In the genomic region with DNA sequence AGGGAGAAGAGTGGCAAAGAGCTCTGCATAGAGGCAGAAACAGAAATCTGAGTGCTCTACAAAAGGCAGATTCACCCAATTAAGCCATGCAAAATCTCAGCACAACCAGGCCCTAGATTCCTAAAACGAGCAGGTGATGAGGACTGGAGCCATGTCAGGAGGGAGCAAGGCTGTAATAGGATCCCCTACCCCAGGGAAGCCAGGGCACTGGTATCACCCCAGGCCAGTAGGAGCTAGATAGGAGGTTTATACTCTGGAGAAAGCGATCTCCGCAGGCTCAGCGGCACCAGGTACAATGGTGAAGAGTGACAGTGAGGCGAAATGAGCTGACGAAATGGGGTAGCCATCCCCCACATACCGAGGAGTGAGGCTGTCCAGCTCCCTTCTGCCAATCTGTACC, we compare ENCODE assay signal across 19 cellular contexts.
DNase-seq lines count a peak whose midpoint lies in the region; ATAC-seq and TF ChIP-seq lines count a peak whose summit lies in the region.
"Had no signal": no experiment of that assay in that cellular context is flagged by ENCODE, and none has a peak within 500 bp of the region (broad histone marks: within the 10 kb centered on the region; RNA-seq: fewer than 3 reads in every experiment).

No MANE protein-coding gene starts in this region.

- TF ChIP-seq POLR2A in gastrocnemius medialis (IDR thresholded peaks at IDR 0.05): no peak

- H3K27me3 ChIP-seq in H7 (ENCODE audit: control insufficient read depth, insufficient read depth, low read length) (no peaks in the 10 kb centered on the region), gastrocnemius medialis (no peaks in the 10 kb centered on the region)
- H3K27me3 ChIP-seq: SJSA1 had no signal

- intact Hi-C loops in gastrocnemius medialis (cut with DNase I; ENCODE audit: low total_unique reads): no loop called here
- intact Hi-C loops in sciatic nerve (cut with DNase I): no loop called here

- POLR2A ChIA-PET in WTC11 (lab: Charles Lee): no interaction called here

- peak overlapping the region; percentile 92 for H3K27ac Mint-ChIP-seq in WTC11
- H3K27ac Mint-ChIP-seq: B cell had no signal

- peak overlapping the region; percentile 37; the same call in 1 of the 2 replicates for H3K4me3 Mint-ChIP-seq in WTC11
- H3K4me3 Mint-ChIP-seq: B cell had no signal

- H3K4me1 ChIP-seq in gastrocnemius medialis: peaks cover 16 to 20% of the 10 kb centered on the region in 2 donors

- H3K4me3 ChIP-seq in H7 (ENCODE audit: insufficient read depth, low read depth, low read length): no peak overlapping the region
- H3K4me3 ChIP-seq in gastrocnemius medialis: no peak overlapping the region
- H3K4me3 ChIP-seq: GM23248, SJSA1 had no signal

- peaks cover 6% of the 10 kb centered on the region for H3K36me3 Mint-ChIP-seq in WTC11

- CTCF ChIA-PET in WTC11 (lab: Charles Lee): interaction anchor here (0.8 to 1.2 kb wide), 3 partner anchors 29 to 539 kb away, joined by 3 to 9 read pairs (median 3); partner anchors contain the start of gene ERCC4

- no peaks in the 10 kb centered on the region for H3K27me3 Mint-ChIP-seq in WTC11 (ENCODE audit: low read depth)
- H3K27me3 Mint-ChIP-seq: B cell had no signal

- H3K27ac ChIP-seq in gastrocnemius medialis: peak overlapping the region; percentile 46 to 72 (median 56)
- H3K27ac ChIP-seq: GM23248, KMS-11, SJSA1 had no signal

- no peaks in the 10 kb centered on the region for H3K9me3 ChIP-seq in gastrocnemius medialis
- H3K9me3 ChIP-seq: SJSA1 had no signal

- H3K36me3 ChIP-seq in H7 (replicated peaks; ENCODE audit: control insufficient read depth, insufficient read depth, low read length) (no peaks in the 10 kb centered on the region), gastrocnemius medialis (no peaks in the 10 kb centered on the region)
- H3K36me3 ChIP-seq: SJSA1 had no signal

- H3K9me3 Mint-ChIP-seq in WTC11: peaks cover 3% of the 10 kb centered on the region; the same call in 1 of the 2 replicates

- TF ChIP-seq CTCF in WTC11 (IDR thresholded peaks at IDR 0.05) (no peak), gastrocnemius medialis (IDR thresholded peaks at IDR 0.05 in 4 of 5, conservative IDR thresholded peaks at IDR 0.05 in 1 of 5) (peak in 1 of 5 experiments; percentile 10)

- peak; percentile 69 for DNase-seq in H7
- DNase-seq in WTC11 (ENCODE audit: low spot score): peak; percentile 51
- DNase-seq in iPS-NIHi11 (ENCODE audit: low spot score): peak; percentile 69
- DNase-seq in gastrocnemius medialis: peak; percentile 57 to 72
- DNase-seq in foreskin melanocyte: no peak
- no peak for DNase-seq in sciatic nerve (ENCODE audit: low spot score)
- no peak for DNase-seq in NCI-H128 (lab: John Stamatoyannopoulos, UW; ENCODE audit: unreplicated experiment)
- DNase-seq: DMS 273 treated with DMSO at 0.1 percent for 48 hours, DND-41, GM23248, MV-4-11, NCI-H1417, NCI-H2029, NCI-H446 treated with DMSO at 0.1 percent for 48 hours, NCI-H69 had no signal

- peak; percentile 100 for ATAC-seq in WTC11
- peak; percentile 94 to 98 for ATAC-seq in gastrocnemius medialis
- no peak for ATAC-seq in sciatic nerve
- ATAC-seq: Panc1 had no signal

- in situ Hi-C loops in gastrocnemius medialis (cut with MboI; ENCODE audit: low sequenced_read_pairs in 4 of 4): no loop called here

- H3K4me1 Mint-ChIP-seq in WTC11: peaks cover 18% of the 10 kb centered on the region
- H3K4me1 Mint-ChIP-seq: B cell had no signal

TF ChIP-seq in WTC11, 78 proteins besides CTCF, POLR2A, EP300 and RAD21:
- no peak for TF ChIP-seq RORB (CRISPR knock-in tag; IDR thresholded peaks at IDR 0.05)
- no peak for TF ChIP-seq NR2C2 (CRISPR knock-in tag; IDR thresholded peaks at IDR 0.05)
- no peak for TF ChIP-seq JAZF1 (CRISPR knock-in tag; IDR thresholded peaks at IDR 0.05)
- TF ChIP-seq TCF7 (CRISPR knock-in tag; IDR thresholded peaks at IDR 0.05; ENCODE audit: low read depth): no peak
- no peak for TF ChIP-seq CBFB (CRISPR knock-in tag; IDR thresholded peaks at IDR 0.05; ENCODE audit: low read depth)
- no peak for TF ChIP-seq NR3C1 (CRISPR knock-in tag; conservative IDR thresholded peaks at IDR 0.05; ENCODE audit: low read depth)
- no peak for TF ChIP-seq GTF2I (CRISPR knock-in tag; conservative IDR thresholded peaks at IDR 0.05)
- TF ChIP-seq SP1 (CRISPR knock-in tag; conservative IDR thresholded peaks at IDR 0.05): no peak
- no peak for TF ChIP-seq ATF6 (CRISPR knock-in tag; IDR thresholded peaks at IDR 0.05)
- TF ChIP-seq, protein P1, sequence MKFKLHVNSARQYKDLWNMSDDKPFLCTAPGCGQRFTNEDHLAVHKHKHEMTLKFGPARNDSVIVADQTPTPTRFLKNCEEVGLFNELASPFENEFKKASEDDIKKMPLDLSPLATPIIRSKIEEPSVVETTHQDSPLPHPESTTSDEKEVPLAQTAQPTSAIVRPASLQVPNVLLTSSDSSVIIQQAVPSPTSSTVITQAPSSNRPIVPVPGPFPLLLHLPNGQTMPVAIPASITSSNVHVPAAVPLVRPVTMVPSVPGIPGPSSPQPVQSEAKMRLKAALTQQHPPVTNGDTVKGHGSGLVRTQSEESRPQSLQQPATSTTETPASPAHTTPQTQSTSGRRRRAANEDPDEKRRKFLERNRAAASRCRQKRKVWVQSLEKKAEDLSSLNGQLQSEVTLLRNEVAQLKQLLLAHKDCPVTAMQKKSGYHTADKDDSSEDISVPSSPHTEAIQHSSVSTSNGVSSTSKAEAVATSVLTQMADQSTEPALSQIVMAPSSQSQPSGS (CRISPR knock-in tag; IDR thresholded peaks at IDR 0.05; ENCODE audit: borderline replicate concordance, low read depth): no peak
- TF ChIP-seq E2F5 (CRISPR knock-in tag; IDR thresholded peaks at IDR 0.05): no peak
- no peak for TF ChIP-seq ATF1 (CRISPR knock-in tag; IDR thresholded peaks at IDR 0.05)
- no peak for TF ChIP-seq FOXP1 (CRISPR knock-in tag; IDR thresholded peaks at IDR 0.05; ENCODE audit: borderline replicate concordance)
- no peak for TF ChIP-seq FOXP4 (CRISPR knock-in tag; IDR thresholded peaks at IDR 0.05)
- TF ChIP-seq ZNF263 (CRISPR knock-in tag; IDR thresholded peaks at IDR 0.05; ENCODE audit: low read depth): no peak
- TF ChIP-seq, protein P2, sequence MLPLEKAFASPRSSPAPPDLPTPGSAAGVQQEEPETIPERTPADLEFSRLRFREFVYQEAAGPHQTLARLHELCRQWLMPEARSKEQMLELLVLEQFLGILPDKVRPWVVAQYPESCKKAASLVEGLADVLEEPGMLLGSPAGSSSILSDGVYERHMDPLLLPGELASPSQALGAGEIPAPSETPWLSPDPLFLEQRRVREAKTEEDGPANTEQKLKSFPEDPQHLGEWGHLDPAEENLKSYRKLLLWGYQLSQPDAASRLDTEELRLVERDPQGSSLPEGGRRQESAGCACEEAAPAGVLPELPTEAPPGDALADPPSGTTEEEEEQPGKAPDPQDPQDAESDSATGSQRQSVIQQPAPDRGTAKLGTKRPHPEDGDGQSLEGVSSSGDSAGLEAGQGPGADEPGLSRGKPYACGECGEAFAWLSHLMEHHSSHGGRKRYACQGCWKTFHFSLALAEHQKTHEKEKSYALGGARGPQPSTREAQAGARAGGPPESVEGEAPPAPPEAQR (CRISPR knock-in tag; IDR thresholded peaks at IDR 0.05): no peak
- TF ChIP-seq ZNF416 (CRISPR knock-in tag; IDR thresholded peaks at IDR 0.05): no peak

Comparison
In these comparisons a context has a peak if more than half of its experiments do, and no peak if none do; other contexts are left out.
1. DNase-seq: peak in H7 (single experiment), WTC11 (single experiment), iPS-NIHi11 (single experiment) and gastrocnemius medialis (2 of 2); none in foreskin melanocyte (single experiment), sciatic nerve (single experiment) and NCI-H128 (single experiment).